In genomic region chr14:61616524-61617185, GRCh38 we compare ENCODE assay signal across 17 cellular contexts.
DNase-seq lines count a peak whose midpoint lies in the region; ATAC-seq, FAIRE-seq and TF ChIP-seq lines count a peak whose summit lies in the region.
"Had no signal": no experiment of that assay in that cellular context is flagged by ENCODE, and none has a peak within 500 bp of the region (broad histone marks: within the 10 kb centered on the region; RNA-seq: fewer than 3 reads in every experiment).

No MANE protein-coding gene starts in this region.

- H3K4me1 Mint-ChIP-seq in astrocyte (ENCODE audit: low read depth, unreplicated experiment) = peaks cover 27% of the 10 kb centered on the region
- H3K4me1 Mint-ChIP-seq: B cell had no signal

- H3K79me2 ChIP-seq in astrocyte (ENCODE audit: insufficient read depth, low read length) = no peaks in the 10 kb centered on the region

- peak; percentile 49 for DNase-seq in ACHN
- peak; percentile 35 for DNase-seq in HK-2 (ENCODE audit: unreplicated experiment)
- peak; percentile 94 for DNase-seq in astrocyte (ENCODE audit: low read depth)
- peak; percentile 75 for DNase-seq in glomerular visceral epithelial cell (ENCODE audit: extremely low spot score)
- no peak for DNase-seq in Kasumi-1 (lab: John Stamatoyannopoulos, UW)
- no peak for DNase-seq in sciatic nerve (ENCODE audit: low spot score)
- DNase-seq: anterior cingulate cortex; NCI-H1417 treated with DMSO at 0.1 percent for 48 hours; NCI-H524 treated with DMSO at 0.1 percent for 48 hours; SJCRH30; stimulated activated CD4-positive, alpha-beta T cell treated with anti-CD3 and anti-CD28 coated beads, Interleukin-4, amount 100 ng/mL, for 1 hour; stimulated activated naive B cell treated with anti-CD40 and anti-IgM and Interleukin-4, amounts not matched to agents 10 μg/mL and 1 μg/mL and 100 μg/mL, for 72 hours had no signal

- H2AFZ ChIP-seq in astrocyte (ENCODE audit: low read depth, low read length) = peak overlapping the region; percentile 44

- no peaks in the 10 kb centered on the region for H3K36me3 ChIP-seq in astrocyte (ENCODE audit: insufficient read depth, low read length)
- H3K36me3 ChIP-seq: SJCRH30 had no signal

- H3K9me3 Mint-ChIP-seq in astrocyte (ENCODE audit: unreplicated experiment) = no peaks in the 10 kb centered on the region
- H3K9me3 Mint-ChIP-seq: memory B cell; stimulated activated naive B cell treated with anti-CD40 and anti-IgM and Interleukin-4, amounts not matched to agents 10 μg/mL and 1 μg/mL and 100 μg/mL, for 72 hours had no signal

- H3K9ac ChIP-seq in astrocyte (ENCODE audit: low read length) = peak overlapping the region; percentile 45

- intact Hi-C loops in sciatic nerve (cut with DNase I) = no loop called here

- no peak overlapping the region for H3K4me3 ChIP-seq in astrocyte (ENCODE audit: insufficient read depth, low read depth, low read length)
- H3K4me3 ChIP-seq: SJCRH30 had no signal

- ATAC-seq in sciatic nerve (no peak), GM19452 (IDR thresholded peaks at IDR 0.05; ENCODE audit: unreplicated experiment) (no peak), GM21360 (IDR thresholded peaks at IDR 0.05; ENCODE audit: unreplicated experiment) (no peak)
- ATAC-seq: stimulated activated naive B cell treated with anti-CD40 and anti-IgM and Interleukin-4, amounts not matched to agents 10 μg/mL and 1 μg/mL and 100 μg/mL, for 72 hours had no signal

- peaks cover 26% of the 10 kb centered on the region for H3K4me1 ChIP-seq in astrocyte (ENCODE audit: insufficient read depth, low read length)

- no peaks in the 10 kb centered on the region for H3K36me3 Mint-ChIP-seq in astrocyte (ENCODE audit: low read depth, unreplicated experiment)
- H3K36me3 Mint-ChIP-seq: memory B cell; stimulated activated naive B cell treated with anti-CD40 and anti-IgM and Interleukin-4, amounts not matched to agents 10 μg/mL and 1 μg/mL and 100 μg/mL, for 72 hours had no signal

- in situ Hi-C loops in ACHN (cut with HindIII; ENCODE audit: low pct_ligation_motif_present, low pct_unique_long_range_greater_than_20kb, low sequenced_read_pairs) = no loop called here

- no peaks in the 10 kb centered on the region for H4K20me1 ChIP-seq in astrocyte (ENCODE audit: insufficient read depth, low read length)

- no peak for TF ChIP-seq CTCF in astrocyte (IDR thresholded peaks at IDR 0.05; ENCODE audit: insufficient read depth, low read depth, low read length)

- no peak overlapping the region for H3K27ac Mint-ChIP-seq in astrocyte (ENCODE audit: unreplicated experiment)
- H3K27ac Mint-ChIP-seq: B cell; memory B cell; progenitor cell of endocrine pancreas; stimulated activated naive B cell treated with anti-CD40 and anti-IgM and Interleukin-4, amounts not matched to agents 10 μg/mL and 1 μg/mL and 100 μg/mL, for 72 hours had no signal

- no peaks in the 10 kb centered on the region for H3K27me3 Mint-ChIP-seq in astrocyte (ENCODE audit: low read depth, unreplicated experiment)
- H3K27me3 Mint-ChIP-seq: B cell; memory B cell; progenitor cell of endocrine pancreas; stimulated activated naive B cell treated with anti-CD40 and anti-IgM and Interleukin-4, amounts not matched to agents 10 μg/mL and 1 μg/mL and 100 μg/mL, for 72 hours had no signal

- no peak overlapping the region for H3K4me3 Mint-ChIP-seq in astrocyte (ENCODE audit: unreplicated experiment)
- H3K4me3 Mint-ChIP-seq: B cell; memory B cell; stimulated activated naive B cell treated with anti-CD40 and anti-IgM and Interleukin-4, amounts not matched to agents 10 μg/mL and 1 μg/mL and 100 μg/mL, for 72 hours had no signal

- H3K27ac ChIP-seq in astrocyte (ENCODE audit: low read depth, low read length) = peak overlapping the region; percentile 67
- H3K27ac ChIP-seq: SJCRH30 had no signal

- FAIRE-seq in astrocyte (lab: Jason Lieb, UNC) = peak; percentile 26

- no peaks in the 10 kb centered on the region for H3K27me3 ChIP-seq in astrocyte (ENCODE audit: insufficient read depth, low read length)
- H3K27me3 ChIP-seq: SJCRH30 had no signal

- no peaks in the 10 kb centered on the region for H3K9me3 ChIP-seq in astrocyte (ENCODE audit: insufficient read depth, low read depth, low read length)
- H3K9me3 ChIP-seq: SJCRH30 had no signal

- H3K4me2 ChIP-seq in astrocyte (ENCODE audit: low read length) = peak overlapping the region; percentile 62

Comparison
In these comparisons a context has a peak if more than half of its experiments do, and no peak if none do; other contexts are left out.
1. DNase-seq: peak in ACHN (single experiment), HK-2 (single experiment), astrocyte (single experiment) and glomerular visceral epithelial cell (single experiment); none in Kasumi-1 (0 of 2) and sciatic nerve (single experiment).